15 cellular contexts compared by ENCODE assay signal in genomic region chr11:44936951-44937543, GRCh38. TPM values are rescaled to one million over a fixed set of nuclear protein-coding genes. Genes with fewer than 3 reads are reported as not detected.
DNase-seq lines count a peak whose midpoint lies in the region; ATAC-seq and TF ChIP-seq lines count a peak whose summit lies in the region.
"Had no signal": no experiment of that assay in that cellular context is flagged by ENCODE, and none has a peak within 500 bp of the region (broad histone marks: within the 10 kb centered on the region; RNA-seq: fewer than 3 reads in every experiment).

No MANE protein-coding gene starts in this region.

- no peaks in the 10 kb centered on the region for H3K27me3 ChIP-seq in sigmoid colon
- no peaks in the 10 kb centered on the region for H3K27me3 ChIP-seq in gastroesophageal sphincter
- H3K27me3 ChIP-seq: esophagus squamous epithelium, hepatocyte, right lobe of liver, uterus had no signal

- no peaks in the 10 kb centered on the region for H3K9me3 Mint-ChIP-seq in stimulated activated naive CD8-positive, alpha-beta T cell treated with anti-CD3 and anti-CD28 coated beads, Interleukin-15, amount 100 ng/mL, for 72 hours
- no peaks in the 10 kb centered on the region for H3K9me3 Mint-ChIP-seq in activated B cell treated with CpG ODN at 0.5 μM for 24 hours
- H3K9me3 Mint-ChIP-seq in activated naive CD8-positive, alpha-beta T cell treated with anti-CD3 and anti-CD28 coated beads, Interleukin-2, amount 50 U/mL, for 24 hours, result no peaks in the 10 kb centered on the region
- H3K9me3 Mint-ChIP-seq: memory B cell had no signal

- POLR2A ChIA-PET in activated B cell treated with CpG ODN at 0.5 μM for 24 hours (lab: Charles Lee), result interaction anchor here (0.9 to 3.1 kb wide), 6 partner anchors 10 to 166 kb away, joined by 3 to 72 read pairs (median 8); partner anchors contain the start of gene TP53I11

- H3K36me3 Mint-ChIP-seq in activated B cell treated with CpG ODN at 0.5 μM for 24 hours (ENCODE audit: low read depth), result peaks cover 56% of the 10 kb centered on the region
- H3K36me3 Mint-ChIP-seq in activated naive CD8-positive, alpha-beta T cell treated with anti-CD3 and anti-CD28 coated beads, Interleukin-2, amount 50 U/mL, for 24 hours (ENCODE audit: low read depth), result no peaks in the 10 kb centered on the region

- H3K4me1 ChIP-seq in sigmoid colon (peaks cover 0 to 16% (median 8%) of the 10 kb centered on the region in 4 donors), gastroesophageal sphincter (peaks cover 0 to 42% (median 10%) of the 10 kb centered on the region in 3 donors)
- H3K4me1 ChIP-seq: Caco-2, right lobe of liver, uterus had no signal

- no peak overlapping the region for H3K27ac Mint-ChIP-seq in stimulated activated naive CD8-positive, alpha-beta T cell treated with anti-CD3 and anti-CD28 coated beads, Interleukin-15, amount 100 ng/mL, for 72 hours
- H3K27ac Mint-ChIP-seq in activated B cell treated with CpG ODN at 0.5 μM for 24 hours, result no peak overlapping the region
- no peak overlapping the region for H3K27ac Mint-ChIP-seq in activated naive CD8-positive, alpha-beta T cell treated with anti-CD3 and anti-CD28 coated beads, Interleukin-2, amount 50 U/mL, for 24 hours
- H3K27ac Mint-ChIP-seq: memory B cell had no signal

- H3K27ac ChIP-seq in sigmoid colon, result no peak overlapping the region
- no peak overlapping the region for H3K27ac ChIP-seq in gastroesophageal sphincter
- H3K27ac ChIP-seq: esophagus squamous epithelium, hepatocyte, right lobe of liver, thoracic aorta, uterus had no signal

- H3K4me3 Mint-ChIP-seq in stimulated activated naive CD8-positive, alpha-beta T cell treated with anti-CD3 and anti-CD28 coated beads, Interleukin-15, amount 100 ng/mL, for 72 hours, result no peak overlapping the region
- H3K4me3 Mint-ChIP-seq in activated B cell treated with CpG ODN at 0.5 μM for 24 hours, result no peak overlapping the region
- no peak overlapping the region for H3K4me3 Mint-ChIP-seq in activated naive CD8-positive, alpha-beta T cell treated with anti-CD3 and anti-CD28 coated beads, Interleukin-2, amount 50 U/mL, for 24 hours
- H3K4me3 Mint-ChIP-seq: memory B cell had no signal

- peak; percentile 1 for ATAC-seq in stimulated activated naive CD8-positive, alpha-beta T cell treated with anti-CD3 and anti-CD28 coated beads, Interleukin-15, amount 100 ng/mL, for 72 hours
- no peak for ATAC-seq in stimulated activated naive CD8-positive, alpha-beta T cell treated with anti-CD3 and anti-CD28 coated beads, Interleukin-15, Interleukin-2, amounts not matched to agents 100 U/mL and 50 U/mL, for 24 hours
- ATAC-seq in activated B cell treated with CpG ODN at 0.5 μM for 24 hours (ENCODE audit: low read depth) (peak; percentile 4), gastroesophageal sphincter (no peak)
- ATAC-seq in activated naive CD8-positive, alpha-beta T cell treated with anti-CD3 and anti-CD28 coated beads, Interleukin-2, amount 50 U/mL, for 24 hours, result no peak

- H3K4me3 ChIP-seq in sigmoid colon, result no peak overlapping the region
- no peak overlapping the region for H3K4me3 ChIP-seq in gastroesophageal sphincter
- H3K4me3 ChIP-seq: esophagus squamous epithelium, hepatocyte, right lobe of liver, thoracic aorta, uterus had no signal

- intact Hi-C loops in activated B cell treated with CpG ODN at 0.5 μM for 24 hours (cut with micrococcal nuclease), result loop anchor here (1.0 to 2.0 kb wide), 4 partner anchors 10 to 396 kb away; no protein-coding TSS in a partner anchor
- intact Hi-C loops in sigmoid colon (cut with DNase I), result loop anchor here (1.0 to 10.0 kb wide), 3 partner anchors 168 to 395 kb away; no protein-coding TSS in a partner anchor

- TF ChIP-seq CTCF in activated B cell treated with CpG ODN at 0.5 μM for 24 hours (IDR thresholded peaks at IDR 0.05) (no peak), sigmoid colon (IDR thresholded peaks at IDR 0.05) (no peak), gastroesophageal sphincter (IDR thresholded peaks at IDR 0.05) (no peak)

- no peak for TF ChIP-seq EP300 in sigmoid colon (IDR thresholded peaks at IDR 0.05)
- TF ChIP-seq EP300 in gastroesophageal sphincter (IDR thresholded peaks at IDR 0.05), result no peak

- H3K4me1 Mint-ChIP-seq in stimulated activated naive CD8-positive, alpha-beta T cell treated with anti-CD3 and anti-CD28 coated beads, Interleukin-15, amount 100 ng/mL, for 72 hours, result peaks cover 10% of the 10 kb centered on the region
- H3K4me1 Mint-ChIP-seq in activated B cell treated with CpG ODN at 0.5 μM for 24 hours, result peaks cover 32% of the 10 kb centered on the region
- peaks cover 3% of the 10 kb centered on the region for H3K4me1 Mint-ChIP-seq in activated naive CD8-positive, alpha-beta T cell treated with anti-CD3 and anti-CD28 coated beads, Interleukin-2, amount 50 U/mL, for 24 hours

- TF ChIP-seq POLR2A in sigmoid colon (IDR thresholded peaks at IDR 0.05), result no peak
- no peak for TF ChIP-seq POLR2A in gastroesophageal sphincter (IDR thresholded peaks at IDR 0.05)

- CTCF ChIA-PET in activated B cell treated with CpG ODN at 0.5 μM for 24 hours (lab: Charles Lee), result interaction anchor here (0.6 to 24.5 kb wide), 29 partner anchors 9 to 651 kb away, joined by 3 to 1010 read pairs (median 5); partner anchors contain the start of gene TP53I11

- no peak for DNase-seq in stimulated activated naive CD8-positive, alpha-beta T cell treated with anti-CD3 and anti-CD28 coated beads, Interleukin-15, amount 100 ng/mL, for 72 hours
- DNase-seq in stimulated activated naive CD8-positive, alpha-beta T cell treated with anti-CD3 and anti-CD28 coated beads, Interleukin-15, Interleukin-2, amounts not matched to agents 100 U/mL and 50 U/mL, for 24 hours, result no peak
- DNase-seq in NCI-H524 (lab: John Stamatoyannopoulos, UW) (peak; percentile 85 to 94), activated B cell treated with CpG ODN at 0.5 μM for 24 hours (no peak), COR-L47 (lab: John Stamatoyannopoulos, UW) (no peak), sigmoid colon (no peak)
- no peak for DNase-seq in activated naive CD8-positive, alpha-beta T cell treated with anti-CD3 and anti-CD28 coated beads, Interleukin-2, amount 50 U/mL, for 24 hours

- 79 to 80% methylated on average over 12 of the region's 12 CpGs for WGBS in sigmoid colon, 2 donors
- 93 to 98% methylated on average over 2 to 7 of the region's 12 CpGs for WGBS in gastroesophageal sphincter (ENCODE audit: low coverage in 1 of 2), 2 donors

- H3K9me3 ChIP-seq in sigmoid colon, result no peaks in the 10 kb centered on the region
- H3K9me3 ChIP-seq in gastroesophageal sphincter, result no peaks in the 10 kb centered on the region
- H3K9me3 ChIP-seq: Caco-2, esophagus squamous epithelium, right lobe of liver, thoracic aorta, uterus had no signal

- no peaks in the 10 kb centered on the region for H3K36me3 ChIP-seq in sigmoid colon
- peaks cover 0 to 21% of the 10 kb centered on the region in 2 donors for H3K36me3 ChIP-seq in gastroesophageal sphincter
- H3K36me3 ChIP-seq: right lobe of liver, thoracic aorta, uterus had no signal

- no peaks in the 10 kb centered on the region for H3K27me3 Mint-ChIP-seq in stimulated activated naive CD8-positive, alpha-beta T cell treated with anti-CD3 and anti-CD28 coated beads, Interleukin-15, amount 100 ng/mL, for 72 hours
- H3K27me3 Mint-ChIP-seq in activated B cell treated with CpG ODN at 0.5 μM for 24 hours, result no peaks in the 10 kb centered on the region
- no peaks in the 10 kb centered on the region for H3K27me3 Mint-ChIP-seq in activated naive CD8-positive, alpha-beta T cell treated with anti-CD3 and anti-CD28 coated beads, Interleukin-2, amount 50 U/mL, for 24 hours
- H3K27me3 Mint-ChIP-seq: memory B cell had no signal

RNA-seq across cellular contexts. Expression of gene TP53I11, which starts 13.6 kb away (rescaled TPM):
- total RNA-seq in activated B cell treated with CpG ODN at 0.5 μM for 24 hours, result 145 and 175 TPM in 2 replicates
- total RNA-seq in sigmoid colon, result 10 to 100 TPM; 12.4 to 31.0 (median 24.3) TPM
- 10 to 100 TPM; 12.0 to 67.0 (median 14.4) TPM for polyA plus RNA-seq in sigmoid colon
- 100 to 1,000 TPM in 1 of 4 donors, 10 to 100 TPM in 3; 19.8 to 110 (median 40.8) TPM for total RNA-seq in gastroesophageal sphincter

Comparison
In these comparisons a context has a peak if more than half of its experiments do, and no peak if none do; other contexts are left out.
1. ATAC-seq: peak in stimulated activated naive CD8-positive, alpha-beta T cell treated with anti-CD3 and anti-CD28 coated beads, Interleukin-15, amount 100 ng/mL, for 72 hours (single experiment) and activated B cell treated with CpG ODN at 0.5 μM for 24 hours (single experiment); none in stimulated activated naive CD8-positive, alpha-beta T cell treated with anti-CD3 and anti-CD28 coated beads, Interleukin-15, Interleukin-2, amounts not matched to agents 100 U/mL and 50 U/mL, for 24 hours (single experiment), activated naive CD8-positive, alpha-beta T cell treated with anti-CD3 and anti-CD28 coated beads, Interleukin-2, amount 50 U/mL, for 24 hours (single experiment) and gastroesophageal sphincter (single experiment).
2. DNase-seq: peak in NCI-H524 (2 of 2); none in stimulated activated naive CD8-positive, alpha-beta T cell treated with anti-CD3 and anti-CD28 coated beads, Interleukin-15, amount 100 ng/mL, for 72 hours (0 of 2), stimulated activated naive CD8-positive, alpha-beta T cell treated with anti-CD3 and anti-CD28 coated beads, Interleukin-15, Interleukin-2, amounts not matched to agents 100 U/mL and 50 U/mL, for 24 hours (single experiment), activated B cell treated with CpG ODN at 0.5 μM for 24 hours (single experiment), COR-L47 (single experiment), activated naive CD8-positive, alpha-beta T cell treated with anti-CD3 and anti-CD28 coated beads, Interleukin-2, amount 50 U/mL, for 24 hours (single experiment) and sigmoid colon (single experiment).